8 cellular contexts compared by ENCODE assay signal in genomic region chr9:101711330-101711941, GRCh38. TPM values are rescaled to one million over a fixed set of nuclear protein-coding genes. Genes with fewer than 3 reads are reported as not detected.
A peak's percentile ranks its signal among the peaks of the same experiment; 100 is the strongest.
DNase-seq lines count a peak whose midpoint lies in the region; ATAC-seq, FAIRE-seq and TF ChIP-seq lines count a peak whose summit lies in the region.

No MANE protein-coding gene starts in this region.

- H3K4me1 ChIP-seq in kidney (ENCODE audit: control insufficient read depth in 1 of 2, insufficient read depth in 1 of 2, low read depth in 1 of 2, low read length in 2 of 2) (no peaks in the 10 kb centered on the region), suprapubic skin (no peaks in the 10 kb centered on the region), gastrocnemius medialis (peaks cover 0 to 6% of the 10 kb centered on the region in 2 donors)

- H3K9me3 ChIP-seq in kidney (ENCODE audit: control insufficient read depth in 1 of 2, low read length in 2 of 2) (no peaks in the 10 kb centered on the region), suprapubic skin (no peaks in the 10 kb centered on the region), gastrocnemius medialis (no peaks in the 10 kb centered on the region)

- FAIRE-seq in kidney (lab: Jason Lieb, UNC): no peak

- TF ChIP-seq POLR2A in suprapubic skin (IDR thresholded peaks at IDR 0.05) (no peak), gastrocnemius medialis (IDR thresholded peaks at IDR 0.05) (no peak)

- no peak for DNase-seq in kidney
- DNase-seq in suprapubic skin (ENCODE audit: low spot score in 2 of 2): no peak
- DNase-seq in gastrocnemius medialis: no peak

- no peaks in the 10 kb centered on the region for H3K36me3 ChIP-seq in kidney (ENCODE audit: control insufficient read depth in 1 of 2, insufficient read depth in 2 of 2, low read length in 2 of 2)
- no peaks in the 10 kb centered on the region for H3K36me3 ChIP-seq in suprapubic skin
- H3K36me3 ChIP-seq in gastrocnemius medialis: no peaks in the 10 kb centered on the region

- 83% methylated on average over 10 of the region's 10 CpGs for WGBS in suprapubic skin

- ATAC-seq in GM18870 (IDR thresholded peaks at IDR 0.05; ENCODE audit: unreplicated experiment) (peak; percentile 66), HG03354 (IDR thresholded peaks at IDR 0.05; ENCODE audit: poor library complexity, severe bottlenecking, unreplicated experiment) (peak; percentile 90), gastrocnemius medialis (no peak), HG02763 (IDR thresholded peaks at IDR 0.05; ENCODE audit: unreplicated experiment) (no peak)

- no peak overlapping the region for H3K9ac ChIP-seq in kidney (ENCODE audit: low read length in 2 of 2)

- TF ChIP-seq EP300 in suprapubic skin (IDR thresholded peaks at IDR 0.05): no peak

- in situ Hi-C loops in gastrocnemius medialis (cut with MboI; ENCODE audit: low sequenced_read_pairs in 4 of 4): no loop called here

- TF ChIP-seq CTCF in C4-2B (conservative IDR thresholded peaks at IDR 0.05) (peak; percentile 79), VCaP (conservative IDR thresholded peaks at IDR 0.05) (peak; percentile 55), kidney (IDR thresholded peaks at IDR 0.05; ENCODE audit: borderline replicate concordance, extremely low read depth, insufficient read depth) (peak; percentile 9), suprapubic skin (IDR thresholded peaks at IDR 0.05) (peak in 1 of 2 donors; percentile 20), gastrocnemius medialis (IDR thresholded peaks at IDR 0.05 in 4 of 5, conservative IDR thresholded peaks at IDR 0.05 in 1 of 5) (peak in 1 of 5 experiments; percentile 34)

- H3K27ac ChIP-seq in C4-2B (no peak overlapping the region), VCaP (no peak overlapping the region), kidney (ENCODE audit: low read depth in 2 of 2, low read length in 2 of 2) (no peak overlapping the region), suprapubic skin (no peak overlapping the region), gastrocnemius medialis (no peak overlapping the region)

- H3K4me3 ChIP-seq in kidney (ENCODE audit: low read length in 2 of 2): no peak overlapping the region
- no peak overlapping the region for H3K4me3 ChIP-seq in suprapubic skin
- H3K4me3 ChIP-seq in gastrocnemius medialis: no peak overlapping the region

- intact Hi-C loops in kidney (cut with DNase I): no loop called here
- intact Hi-C loops in gastrocnemius medialis (cut with DNase I; ENCODE audit: low total_unique reads): no loop called here

- H3K27me3 ChIP-seq in suprapubic skin (no peaks in the 10 kb centered on the region), gastrocnemius medialis (no peaks in the 10 kb centered on the region)

RNA-seq across cellular contexts. Expression of gene GRIN3A, which starts 27.0 kb away (rescaled TPM):
- total RNA-seq in kidney (0.03 TPM), suprapubic skin (under 1 TPM in 1 of 4 donors, not detected in 3; 0.21 TPM), gastrocnemius medialis (not detected)
- 0.06 TPM for polyA plus RNA-seq in kidney (ENCODE audit: insufficient read depth, low read depth, low replicate concordance)

Comparison
In these comparisons a context has a peak if more than half of its experiments do, and no peak if none do; other contexts are left out.
1. ATAC-seq: peak in GM18870 (single experiment) and HG03354 (single experiment); none in gastrocnemius medialis (0 of 2) and HG02763 (single experiment).